ENCODE assay signal across 1 cellular context in genomic region chr1:28508435-28508754, GRCh38.
TF ChIP-seq lines count a peak whose summit lies in the region.

No MANE protein-coding gene starts in this region.

TF ChIP-seq in WTC11, 78 proteins besides CTCF, POLR2A, EP300 and RAD21 (continued from another document):
- TF ChIP-seq MLX (CRISPR knock-in tag; IDR thresholded peaks at IDR 0.05) = no peak
- 0 out of 2 replicates have a peak, but pooled peaks have one; percentile 58 for TF ChIP-seq JAZF1 (CRISPR knock-in tag; IDR thresholded peaks at IDR 0.05)
- no peak for TF ChIP-seq NR2C2 (CRISPR knock-in tag; IDR thresholded peaks at IDR 0.05)
- TF ChIP-seq NR3C1 (CRISPR knock-in tag; conservative IDR thresholded peaks at IDR 0.05; ENCODE audit: low read depth) = no peak
- TF ChIP-seq RORB (CRISPR knock-in tag; IDR thresholded peaks at IDR 0.05) = 0 out of 2 replicates have a peak, but pooled peaks have one; percentile 70
- TF ChIP-seq, protein P1, sequence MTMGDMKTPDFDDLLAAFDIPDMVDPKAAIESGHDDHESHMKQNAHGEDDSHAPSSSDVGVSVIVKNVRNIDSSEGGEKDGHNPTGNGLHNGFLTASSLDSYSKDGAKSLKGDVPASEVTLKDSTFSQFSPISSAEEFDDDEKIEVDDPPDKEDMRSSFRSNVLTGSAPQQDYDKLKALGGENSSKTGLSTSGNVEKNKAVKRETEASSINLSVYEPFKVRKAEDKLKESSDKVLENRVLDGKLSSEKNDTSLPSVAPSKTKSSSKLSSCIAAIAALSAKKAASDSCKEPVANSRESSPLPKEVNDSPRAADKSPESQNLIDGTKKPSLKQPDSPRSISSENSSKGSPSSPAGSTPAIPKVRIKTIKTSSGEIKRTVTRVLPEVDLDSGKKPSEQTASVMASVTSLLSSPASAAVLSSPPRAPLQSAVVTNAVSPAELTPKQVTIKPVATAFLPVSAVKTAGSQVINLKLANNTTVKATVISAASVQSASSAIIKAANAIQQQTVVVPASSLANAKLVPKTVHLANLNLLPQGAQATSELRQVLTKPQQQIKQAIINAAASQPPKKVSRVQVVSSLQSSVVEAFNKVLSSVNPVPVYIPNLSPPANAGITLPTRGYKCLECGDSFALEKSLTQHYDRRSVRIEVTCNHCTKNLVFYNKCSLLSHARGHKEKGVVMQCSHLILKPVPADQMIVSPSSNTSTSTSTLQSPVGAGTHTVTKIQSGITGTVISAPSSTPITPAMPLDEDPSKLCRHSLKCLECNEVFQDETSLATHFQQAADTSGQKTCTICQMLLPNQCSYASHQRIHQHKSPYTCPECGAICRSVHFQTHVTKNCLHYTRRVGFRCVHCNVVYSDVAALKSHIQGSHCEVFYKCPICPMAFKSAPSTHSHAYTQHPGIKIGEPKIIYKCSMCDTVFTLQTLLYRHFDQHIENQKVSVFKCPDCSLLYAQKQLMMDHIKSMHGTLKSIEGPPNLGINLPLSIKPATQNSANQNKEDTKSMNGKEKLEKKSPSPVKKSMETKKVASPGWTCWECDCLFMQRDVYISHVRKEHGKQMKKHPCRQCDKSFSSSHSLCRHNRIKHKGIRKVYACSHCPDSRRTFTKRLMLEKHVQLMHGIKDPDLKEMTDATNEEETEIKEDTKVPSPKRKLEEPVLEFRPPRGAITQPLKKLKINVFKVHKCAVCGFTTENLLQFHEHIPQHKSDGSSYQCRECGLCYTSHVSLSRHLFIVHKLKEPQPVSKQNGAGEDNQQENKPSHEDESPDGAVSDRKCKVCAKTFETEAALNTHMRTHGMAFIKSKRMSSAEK (CRISPR knock-in tag; IDR thresholded peaks at IDR 0.05; ENCODE audit: borderline replicate concordance) = peak; percentile 97
- TF ChIP-seq, protein P2, sequence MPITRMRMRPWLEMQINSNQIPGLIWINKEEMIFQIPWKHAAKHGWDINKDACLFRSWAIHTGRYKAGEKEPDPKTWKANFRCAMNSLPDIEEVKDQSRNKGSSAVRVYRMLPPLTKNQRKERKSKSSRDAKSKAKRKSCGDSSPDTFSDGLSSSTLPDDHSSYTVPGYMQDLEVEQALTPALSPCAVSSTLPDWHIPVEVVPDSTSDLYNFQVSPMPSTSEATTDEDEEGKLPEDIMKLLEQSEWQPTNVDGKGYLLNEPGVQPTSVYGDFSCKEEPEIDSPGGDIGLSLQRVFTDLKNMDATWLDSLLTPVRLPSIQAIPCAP (CRISPR knock-in tag; IDR thresholded peaks at IDR 0.05) = no peak
- peak; percentile 98 for TF ChIP-seq PRRX2 (CRISPR knock-in tag; IDR thresholded peaks at IDR 0.05)
- no peak for TF ChIP-seq CREM (CRISPR knock-in tag; IDR thresholded peaks at IDR 0.05)
- TF ChIP-seq ERG (CRISPR knock-in tag; IDR thresholded peaks at IDR 0.05) = peak; percentile 99
- TF ChIP-seq NFE2L1 (CRISPR knock-in tag; IDR thresholded peaks at IDR 0.05) = no peak
- no peak for TF ChIP-seq NFYB (CRISPR knock-in tag; conservative IDR thresholded peaks at IDR 0.05; ENCODE audit: low read depth)
- TF ChIP-seq ZNF416 (CRISPR knock-in tag; IDR thresholded peaks at IDR 0.05) = peak; percentile 98
- TF ChIP-seq ZNF671 (CRISPR knock-in tag; IDR thresholded peaks at IDR 0.05) = peak; percentile 98
- no peak for TF ChIP-seq ATF1 (CRISPR knock-in tag; IDR thresholded peaks at IDR 0.05)
- no peak for TF ChIP-seq ATF6 (CRISPR knock-in tag; IDR thresholded peaks at IDR 0.05)
- TF ChIP-seq, protein P3, sequence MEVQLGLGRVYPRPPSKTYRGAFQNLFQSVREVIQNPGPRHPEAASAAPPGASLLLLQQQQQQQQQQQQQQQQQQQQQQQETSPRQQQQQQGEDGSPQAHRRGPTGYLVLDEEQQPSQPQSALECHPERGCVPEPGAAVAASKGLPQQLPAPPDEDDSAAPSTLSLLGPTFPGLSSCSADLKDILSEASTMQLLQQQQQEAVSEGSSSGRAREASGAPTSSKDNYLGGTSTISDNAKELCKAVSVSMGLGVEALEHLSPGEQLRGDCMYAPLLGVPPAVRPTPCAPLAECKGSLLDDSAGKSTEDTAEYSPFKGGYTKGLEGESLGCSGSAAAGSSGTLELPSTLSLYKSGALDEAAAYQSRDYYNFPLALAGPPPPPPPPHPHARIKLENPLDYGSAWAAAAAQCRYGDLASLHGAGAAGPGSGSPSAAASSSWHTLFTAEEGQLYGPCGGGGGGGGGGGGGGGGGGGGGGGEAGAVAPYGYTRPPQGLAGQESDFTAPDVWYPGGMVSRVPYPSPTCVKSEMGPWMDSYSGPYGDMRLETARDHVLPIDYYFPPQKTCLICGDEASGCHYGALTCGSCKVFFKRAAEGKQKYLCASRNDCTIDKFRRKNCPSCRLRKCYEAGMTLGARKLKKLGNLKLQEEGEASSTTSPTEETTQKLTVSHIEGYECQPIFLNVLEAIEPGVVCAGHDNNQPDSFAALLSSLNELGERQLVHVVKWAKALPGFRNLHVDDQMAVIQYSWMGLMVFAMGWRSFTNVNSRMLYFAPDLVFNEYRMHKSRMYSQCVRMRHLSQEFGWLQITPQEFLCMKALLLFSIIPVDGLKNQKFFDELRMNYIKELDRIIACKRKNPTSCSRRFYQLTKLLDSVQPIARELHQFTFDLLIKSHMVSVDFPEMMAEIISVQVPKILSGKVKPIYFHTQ (CRISPR knock-in tag; IDR thresholded peaks at IDR 0.05) = peak; percentile 99
- no peak for TF ChIP-seq CREB1 (CRISPR knock-in tag; IDR thresholded peaks at IDR 0.05)
- TF ChIP-seq, protein P4, sequence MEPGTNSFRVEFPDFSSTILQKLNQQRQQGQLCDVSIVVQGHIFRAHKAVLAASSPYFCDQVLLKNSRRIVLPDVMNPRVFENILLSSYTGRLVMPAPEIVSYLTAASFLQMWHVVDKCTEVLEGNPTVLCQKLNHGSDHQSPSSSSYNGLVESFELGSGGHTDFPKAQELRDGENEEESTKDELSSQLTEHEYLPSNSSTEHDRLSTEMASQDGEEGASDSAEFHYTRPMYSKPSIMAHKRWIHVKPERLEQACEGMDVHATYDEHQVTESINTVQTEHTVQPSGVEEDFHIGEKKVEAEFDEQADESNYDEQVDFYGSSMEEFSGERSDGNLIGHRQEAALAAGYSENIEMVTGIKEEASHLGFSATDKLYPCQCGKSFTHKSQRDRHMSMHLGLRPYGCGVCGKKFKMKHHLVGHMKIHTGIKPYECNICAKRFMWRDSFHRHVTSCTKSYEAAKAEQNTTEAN (CRISPR knock-in tag; IDR thresholded peaks at IDR 0.05) = no peak
- peak; percentile 97 for TF ChIP-seq EMX1 (CRISPR knock-in tag; IDR thresholded peaks at IDR 0.05)
- TF ChIP-seq, protein P5, sequence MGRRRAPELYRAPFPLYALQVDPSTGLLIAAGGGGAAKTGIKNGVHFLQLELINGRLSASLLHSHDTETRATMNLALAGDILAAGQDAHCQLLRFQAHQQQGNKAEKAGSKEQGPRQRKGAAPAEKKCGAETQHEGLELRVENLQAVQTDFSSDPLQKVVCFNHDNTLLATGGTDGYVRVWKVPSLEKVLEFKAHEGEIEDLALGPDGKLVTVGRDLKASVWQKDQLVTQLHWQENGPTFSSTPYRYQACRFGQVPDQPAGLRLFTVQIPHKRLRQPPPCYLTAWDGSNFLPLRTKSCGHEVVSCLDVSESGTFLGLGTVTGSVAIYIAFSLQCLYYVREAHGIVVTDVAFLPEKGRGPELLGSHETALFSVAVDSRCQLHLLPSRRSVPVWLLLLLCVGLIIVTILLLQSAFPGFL (CRISPR knock-in tag; IDR thresholded peaks at IDR 0.05; ENCODE audit: borderline replicate concordance) = no peak
- no peak for TF ChIP-seq TP53 (CRISPR knock-in tag; IDR thresholded peaks at IDR 0.05)
- TF ChIP-seq E2F1 (CRISPR knock-in tag; IDR thresholded peaks at IDR 0.05) = no peak
- TF ChIP-seq ATF3 (CRISPR knock-in tag; conservative IDR thresholded peaks at IDR 0.05) = no peak
- TF ChIP-seq, protein P6, sequence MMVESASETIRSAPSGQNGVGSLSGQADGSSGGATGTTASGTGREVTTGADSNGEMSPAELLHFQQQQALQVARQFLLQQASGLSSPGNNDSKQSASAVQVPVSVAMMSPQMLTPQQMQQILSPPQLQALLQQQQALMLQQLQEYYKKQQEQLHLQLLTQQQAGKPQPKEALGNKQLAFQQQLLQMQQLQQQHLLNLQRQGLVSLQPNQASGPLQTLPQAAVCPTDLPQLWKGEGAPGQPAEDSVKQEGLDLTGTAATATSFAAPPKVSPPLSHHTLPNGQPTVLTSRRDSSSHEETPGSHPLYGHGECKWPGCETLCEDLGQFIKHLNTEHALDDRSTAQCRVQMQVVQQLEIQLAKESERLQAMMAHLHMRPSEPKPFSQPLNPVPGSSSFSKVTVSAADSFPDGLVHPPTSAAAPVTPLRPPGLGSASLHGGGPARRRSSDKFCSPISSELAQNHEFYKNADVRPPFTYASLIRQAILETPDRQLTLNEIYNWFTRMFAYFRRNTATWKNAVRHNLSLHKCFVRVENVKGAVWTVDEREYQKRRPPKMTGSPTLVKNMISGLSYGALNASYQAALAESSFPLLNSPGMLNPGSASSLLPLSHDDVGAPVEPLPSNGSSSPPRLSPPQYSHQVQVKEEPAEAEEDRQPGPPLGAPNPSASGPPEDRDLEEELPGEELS (CRISPR knock-in tag; IDR thresholded peaks at IDR 0.05) = no peak
- TF ChIP-seq, protein P7, sequence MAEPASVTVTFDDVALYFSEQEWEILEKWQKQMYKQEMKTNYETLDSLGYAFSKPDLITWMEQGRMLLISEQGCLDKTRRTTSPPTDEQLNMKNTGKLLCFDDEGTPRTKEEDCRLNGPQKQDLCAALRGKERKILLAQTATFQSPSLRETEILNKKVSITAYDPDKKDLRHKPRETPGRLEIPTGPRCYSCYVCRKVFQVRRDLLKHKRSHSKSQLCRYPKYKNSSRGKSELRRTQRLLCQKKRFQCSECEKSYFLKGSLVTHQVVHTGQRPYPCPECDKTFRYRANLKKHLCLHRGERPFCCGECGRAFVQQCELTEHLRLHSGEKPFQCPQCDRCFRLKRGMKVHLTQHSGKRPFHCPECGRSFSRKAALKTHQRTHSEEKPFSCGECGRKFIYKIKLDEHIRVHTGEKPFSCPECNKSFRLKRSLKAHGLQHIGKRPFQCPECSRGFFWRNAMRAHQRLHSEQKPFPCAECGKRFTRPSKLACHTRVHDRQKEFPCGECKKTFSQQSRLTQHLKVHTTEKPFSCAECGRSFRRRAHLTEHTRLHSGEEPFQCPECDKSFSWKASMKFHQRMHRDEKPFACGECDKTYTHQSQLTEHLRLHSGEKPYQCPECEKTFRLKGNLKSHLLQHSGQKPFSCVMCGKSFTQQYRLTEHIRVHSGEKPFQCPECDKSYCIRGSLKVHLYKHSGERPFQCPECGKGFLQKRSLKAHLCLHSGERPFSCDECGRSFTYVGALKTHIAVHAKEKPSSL (CRISPR knock-in tag; conservative IDR thresholded peaks at IDR 0.05) = peak; percentile 97
- peak; percentile 99 for TF ChIP-seq NFATC4 (CRISPR knock-in tag; IDR thresholded peaks at IDR 0.05)
- no peak for TF ChIP-seq SMAD3 (CRISPR knock-in tag; IDR thresholded peaks at IDR 0.05; ENCODE audit: borderline replicate concordance)
- TF ChIP-seq, protein P8, sequence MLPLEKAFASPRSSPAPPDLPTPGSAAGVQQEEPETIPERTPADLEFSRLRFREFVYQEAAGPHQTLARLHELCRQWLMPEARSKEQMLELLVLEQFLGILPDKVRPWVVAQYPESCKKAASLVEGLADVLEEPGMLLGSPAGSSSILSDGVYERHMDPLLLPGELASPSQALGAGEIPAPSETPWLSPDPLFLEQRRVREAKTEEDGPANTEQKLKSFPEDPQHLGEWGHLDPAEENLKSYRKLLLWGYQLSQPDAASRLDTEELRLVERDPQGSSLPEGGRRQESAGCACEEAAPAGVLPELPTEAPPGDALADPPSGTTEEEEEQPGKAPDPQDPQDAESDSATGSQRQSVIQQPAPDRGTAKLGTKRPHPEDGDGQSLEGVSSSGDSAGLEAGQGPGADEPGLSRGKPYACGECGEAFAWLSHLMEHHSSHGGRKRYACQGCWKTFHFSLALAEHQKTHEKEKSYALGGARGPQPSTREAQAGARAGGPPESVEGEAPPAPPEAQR (CRISPR knock-in tag; IDR thresholded peaks at IDR 0.05) = no peak
- TF ChIP-seq, protein P9, sequence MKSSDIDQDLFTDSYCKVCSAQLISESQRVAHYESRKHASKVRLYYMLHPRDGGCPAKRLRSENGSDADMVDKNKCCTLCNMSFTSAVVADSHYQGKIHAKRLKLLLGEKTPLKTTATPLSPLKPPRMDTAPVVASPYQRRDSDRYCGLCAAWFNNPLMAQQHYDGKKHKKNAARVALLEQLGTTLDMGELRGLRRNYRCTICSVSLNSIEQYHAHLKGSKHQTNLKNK (CRISPR knock-in tag; IDR thresholded peaks at IDR 0.05) = peak; percentile 70; the same call in 1 of the 2 replicates
- no peak for TF ChIP-seq JUN (CRISPR knock-in tag; IDR thresholded peaks at IDR 0.05)
